ENCODE assay signal across 22 cellular contexts in genomic region chr14:96929969-96930368, GRCh38.
"Had no signal": no experiment of that assay in that cellular context is flagged by ENCODE, and none has a peak within 500 bp of the region (broad histone marks: within the 10 kb centered on the region; RNA-seq: fewer than 3 reads in every experiment).

No MANE protein-coding gene starts in this region.

- H3K27ac ChIP-seq: ascending aorta, body of pancreas, Peyer's patch, RWPE1 had no signal

- H3K4me3 ChIP-seq: ascending aorta, body of pancreas, MG63, Peyer's patch had no signal

- H3K27me3 ChIP-seq: ascending aorta, body of pancreas, MG63, Peyer's patch had no signal

- DNase-seq: activated B cell treated with CpG ODN at 0.5 μM for 24 hours; activated CD4-positive, alpha-beta memory T cell treated with anti-CD3 and anti-CD28 coated beads, Interleukin-2, amount 10 ng/mL, durations not matched to agents 7 days and 5 days; activated CD4-positive, alpha-beta T cell treated with anti-CD3 and anti-CD28 coated beads for 1 hour; activated CD4-positive, alpha-beta T cell treated with anti-CD3 and anti-CD28 coated beads, Interleukin-2, amount 10 ng/mL, durations not matched to agents 24 days and 14 days; activated naive CD4-positive, alpha-beta T cell treated with Interleukin-2 at 50 U/mL for 16 hours; activated naive CD8-positive, alpha-beta T cell treated with anti-CD3 and anti-CD28 coated beads, Interleukin-2, amount 50 U/mL, for 24 hours; activated T-cell treated with anti-CD3 and anti-CD28 coated beads for 4 hours; amniotic stem cell; body of pancreas; MG63; MV-4-11; NCI-H1092 treated with DMSO at 0.1 percent for 48 hours; NCI-H1436 treated with DMSO at 0.1 percent for 48 hours; NCI-H187; NCI-H2081; NCI-H510A; NCI-H526 treated with DMSO at 0.1 percent for 48 hours; Peyer's patch; SHP77 treated with DMSO at 0.1 percent for 48 hours had no signal

- H3K36me3 ChIP-seq: ascending aorta, MG63, Peyer's patch had no signal

- H3K4me1 ChIP-seq: ascending aorta, body of pancreas, Peyer's patch had no signal

- ATAC-seq: activated naive CD4-positive, alpha-beta T cell treated with anti-CD3 and anti-CD28 coated beads, Interleukin-2, amount 50 U/mL, for 72 hours; activated naive CD8-positive, alpha-beta T cell treated with anti-CD3 and anti-CD28 coated beads, Interleukin-2, amount 50 U/mL, for 24 hours; body of pancreas had no signal

- H3K9me3 ChIP-seq: ascending aorta, body of pancreas, MG63, Peyer's patch had no signal
